ENCODE assay signal across 8 cellular contexts in genomic region chr6:157867155-157867559, GRCh38. TPM values are rescaled to one million over a fixed set of nuclear protein-coding genes. Genes with fewer than 3 reads are reported as not detected.
DNase-seq lines count a peak whose midpoint lies in the region; ATAC-seq, FAIRE-seq and TF ChIP-seq lines count a peak whose summit lies in the region.

No MANE protein-coding gene starts in this region.

- peak overlapping the region in 4 of 6 donors; percentile 7 to 46 (median 30) for H3K27ac Mint-ChIP-seq in naive B cell

- H3K27me3 ChIP-seq in bronchial epithelial cell (ENCODE audit: control insufficient read depth, insufficient read depth, low read length), result no peaks in the 10 kb centered on the region

- no peak overlapping the region for H3K4me3 ChIP-seq in bronchial epithelial cell (ENCODE audit: low read depth, low read length)

- no peak for ATAC-seq in naive B cell (ENCODE audit: low read depth in 2 of 2)

- no peak for FAIRE-seq in bronchial epithelial cell (lab: Jason Lieb, UNC)

- peak; percentile 65 for DNase-seq in EH (ENCODE audit: low read depth)
- DNase-seq in bronchial epithelial cell (ENCODE audit: low read depth), result peak; percentile 43
- no peak for DNase-seq in naive B cell
- no peak for DNase-seq in pons (ENCODE audit: low spot score)
- DNase-seq in effector CD8-positive, alpha-beta T cell (lab: John Stamatoyannopoulos, UW), result no peak
- DNase-seq in retina, result no peak
- DNase-seq in medulla oblongata (ENCODE audit: extremely low spot score), result no peak

- H3K4me1 Mint-ChIP-seq in naive B cell, result peaks cover 14 to 29% (median 25%) of the 10 kb centered on the region in 3 donors

- no peaks in the 10 kb centered on the region for H3K27me3 Mint-ChIP-seq in naive B cell

- H3K36me3 Mint-ChIP-seq in naive B cell, result no peaks in the 10 kb centered on the region

- peaks cover 17% of the 10 kb centered on the region for H3K36me3 ChIP-seq in bronchial epithelial cell (ENCODE audit: control insufficient read depth, insufficient read depth, low read length)

- no peak for TF ChIP-seq CTCF in bronchial epithelial cell (IDR thresholded peaks at IDR 0.05; ENCODE audit: insufficient read depth, low read length, severe bottlenecking)

- no peaks in the 10 kb centered on the region for H3K9me3 Mint-ChIP-seq in naive B cell

- H3K4me3 Mint-ChIP-seq in naive B cell, result no peak overlapping the region

TF ChIP-seq in PFSK-1, 5 proteins besides CTCF, POLR2A, EP300 and RAD21:
- 0 out of 2 replicates have a peak, but pooled peaks have one; percentile 72 for TF ChIP-seq SIN3A (IDR thresholded peaks at IDR 0.05; ENCODE audit: borderline replicate concordance, insufficient read depth, low read length)
- no peak for TF ChIP-seq REST (IDR thresholded peaks at IDR 0.05; ENCODE audit: insufficient read depth in 1 of 2, low read depth in 2 of 2, low read length in 2 of 2)

RNA-seq across cellular contexts. Expression of gene SNX9, which starts 44.1 kb away (rescaled TPM):
- polyA plus RNA-seq in PFSK-1 (2012; ENCODE audit: insufficient read length, low read depth), result 25.5 TPM
- 25.5 and 26.6 TPM in 2 replicates for total RNA-seq in bronchial epithelial cell
- polyA plus RNA-seq in naive B cell (ENCODE audit: low read depth in 6 of 6), result 10 to 100 TPM; 19.7 to 28.3 (median 25.7) TPM

Comparison
In these comparisons a context has a peak if more than half of its experiments do, and no peak if none do; other contexts are left out.
1. DNase-seq: peak in EH (single experiment) and bronchial epithelial cell (single experiment); none in naive B cell (single experiment), pons (single experiment), effector CD8-positive, alpha-beta T cell (single experiment), retina (single experiment) and medulla oblongata (single experiment).